ENCODE assay signal across 15 cellular contexts in the genomic region with DNA sequence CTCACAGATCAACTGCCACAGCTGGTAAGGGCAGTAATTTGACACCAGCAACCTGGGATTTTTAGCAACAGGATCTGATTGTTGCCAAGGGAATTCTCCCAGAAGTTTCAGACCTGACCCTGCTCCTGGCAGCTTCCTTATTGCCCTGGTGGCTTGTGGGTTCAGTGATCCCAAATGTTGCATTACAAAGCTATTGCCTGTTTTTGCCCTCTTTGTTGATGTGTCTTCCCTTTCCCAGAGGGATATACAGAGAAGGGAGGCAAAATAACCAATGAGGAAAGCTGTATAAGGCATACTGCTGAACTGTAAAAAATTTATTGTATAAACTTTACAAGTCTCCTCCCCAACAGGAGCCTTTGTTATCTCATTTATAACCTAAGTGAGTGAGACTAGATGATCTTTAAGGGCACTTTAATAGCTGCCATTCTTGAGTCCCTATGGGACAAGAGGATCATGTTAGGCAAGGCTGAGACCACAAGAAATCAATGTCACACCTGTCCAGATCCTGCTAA. TPM values are rescaled to one million over a fixed set of nuclear protein-coding genes. Genes with fewer than 3 reads are reported as not detected.
DNase-seq lines count a peak whose midpoint lies in the region; ATAC-seq, FAIRE-seq and TF ChIP-seq lines count a peak whose summit lies in the region.
"Had no signal": no experiment of that assay in that cellular context is flagged by ENCODE, and none has a peak within 500 bp of the region (broad histone marks: within the 10 kb centered on the region; RNA-seq: fewer than 3 reads in every experiment).

No MANE protein-coding gene starts in this region.

- peak overlapping the region; percentile 87 for H3K27ac Mint-ChIP-seq in activated T-helper 1 cell treated with anti-CD3 and anti-CD28 coated beads, Interleukin-12 subunit alpha, Interleukin-12 subunit beta, Interleukin-2, Interleukin-4 antibody, amounts not matched to agents 30 ng/mL and 10 ng/mL and 1 ng/mL, durations not matched to agents 14 hours and 24 hours and 36 hours

- H2BK5ac ChIP-seq in mesenchymal stem cell (ENCODE audit: low read depth, low read length, poor library complexity, severe bottlenecking) = no peak overlapping the region

- no peaks in the 10 kb centered on the region for H3K79me1 ChIP-seq in mesenchymal stem cell (replicated peaks; ENCODE audit: low read length, poor library complexity, severe bottlenecking)

- H3K9ac ChIP-seq in BLaER1 treated with 17β-estradiol and CSF1 and Interleukin-3, amounts not matched to agents 10 nM and 100 nM = peak overlapping the region in 10 of 11 experiments; percentile 82 to 96 (median 88); a peak in 19 of 22 replicates
- H3K9ac ChIP-seq in mesenchymal stem cell (ENCODE audit: low read length) (no peak overlapping the region), kidney (ENCODE audit: low read length in 2 of 2) (no peak overlapping the region)

- no peak overlapping the region for H2AK5ac ChIP-seq in mesenchymal stem cell (ENCODE audit: low read length, severe bottlenecking)

- H2AFZ ChIP-seq in mesenchymal stem cell (ENCODE audit: low read depth, low read length) = no peak overlapping the region

- H2BK15ac ChIP-seq in mesenchymal stem cell (ENCODE audit: low read depth, poor library complexity, severe bottlenecking) = no peak overlapping the region

- H3K4me3 ChIP-seq in BLaER1 treated with 17β-estradiol and CSF1 and Interleukin-3, amounts not matched to agents 10 nM and 100 nM = peak overlapping the region in 8 of 10 experiments; percentile 56 to 76 (median 62); a peak in 16 of 20 replicates
- peak overlapping the region; percentile 1 for H3K4me3 ChIP-seq in GM12865 (ENCODE audit: low read depth, low read length)
- no peak overlapping the region for H3K4me3 ChIP-seq in mucosa of descending colon
- no peak overlapping the region for H3K4me3 ChIP-seq in mesenchymal stem cell (ENCODE audit: insufficient read depth in 1 of 2, low read depth in 1 of 2, low read length in 2 of 2)
- H3K4me3 ChIP-seq in kidney (ENCODE audit: low read length in 2 of 2) = no peak overlapping the region

- H3K36me3 ChIP-seq in BLaER1 treated with 17β-estradiol and CSF1 and Interleukin-3, amounts not matched to agents 10 nM and 100 nM = peaks cover 0 to 48% (median 38%) of the 10 kb centered on the region in 11 experiments; a peak in 15 of 22 replicates
- H3K36me3 ChIP-seq in mucosa of descending colon (ENCODE audit: low read depth) (no peaks in the 10 kb centered on the region), mesenchymal stem cell (ENCODE audit: control insufficient read depth in 1 of 2, insufficient read depth in 2 of 2, low read depth in 1 of 2, low read length in 2 of 2) (no peaks in the 10 kb centered on the region), kidney (ENCODE audit: control insufficient read depth in 1 of 2, insufficient read depth in 2 of 2, low read length in 2 of 2) (no peaks in the 10 kb centered on the region)
- H3K36me3 ChIP-seq: BE2C had no signal

- peak; percentile 69 for ATAC-seq in mucosa of descending colon

- no peak overlapping the region for H2BK12ac ChIP-seq in mesenchymal stem cell (ENCODE audit: low read length in 2 of 2)

- peaks cover 26% of the 10 kb centered on the region for H3K36me3 Mint-ChIP-seq in activated T-helper 1 cell treated with anti-CD3 and anti-CD28 coated beads, Interleukin-12 subunit alpha, Interleukin-12 subunit beta, Interleukin-2, Interleukin-4 antibody, amounts not matched to agents 30 ng/mL and 10 ng/mL and 1 ng/mL, durations not matched to agents 14 hours and 24 hours and 36 hours (ENCODE audit: low read depth)

- H4K20me1 ChIP-seq in BLaER1 treated with 17β-estradiol and CSF1 and Interleukin-3, amounts not matched to agents 10 nM and 100 nM = peaks cover 0 to 20% (median 0%) of the 10 kb centered on the region in 11 experiments; a peak in 3 of 22 replicates

- DNase-seq in GM12865 (ENCODE audit: low read depth) = no peak
- no peak for DNase-seq in activated T-helper 1 cell treated with anti-CD3 and anti-CD28 coated beads, Interleukin-12 subunit alpha, Interleukin-12 subunit beta, Interleukin-2, Interleukin-4 antibody, amounts not matched to agents 30 ng/mL and 10 ng/mL and 1 ng/mL, durations not matched to agents 14 hours and 24 hours and 36 hours (ENCODE audit: low spot score)
- DNase-seq in mucosa of descending colon = peak in 1 of 3 donors; percentile 28
- no peak for DNase-seq in mesenchymal stem cell
- DNase-seq in NCI-H146 treated with DMSO at 0.1 percent for 48 hours (lab: John Stamatoyannopoulos, UW; ENCODE audit: unreplicated experiment) = no peak
- no peak for DNase-seq in kidney
- DNase-seq in NCI-H345 treated with DMSO at 0.1 percent for 48 hours (lab: John Stamatoyannopoulos, UW; ENCODE audit: unreplicated experiment) = no peak
- DNase-seq: BE2C; glutamatergic neuron; NCI-H526 treated with DMSO at 0.1 percent for 48 hours; posterior cingulate gyrus; SHP77; stimulated activated CD4-positive, alpha-beta T cell treated with anti-CD3 and anti-CD28 coated beads, Interleukin-1b, Interleukin-23, amount 100 ng/mL, for 48 hours had no signal

- no peak overlapping the region for H4K91ac ChIP-seq in mesenchymal stem cell (ENCODE audit: low read length)

- peaks cover 86% of the 10 kb centered on the region for H3K4me1 Mint-ChIP-seq in activated T-helper 1 cell treated with anti-CD3 and anti-CD28 coated beads, Interleukin-12 subunit alpha, Interleukin-12 subunit beta, Interleukin-2, Interleukin-4 antibody, amounts not matched to agents 30 ng/mL and 10 ng/mL and 1 ng/mL, durations not matched to agents 14 hours and 24 hours and 36 hours (ENCODE audit: low read depth)

- H3K9me3 ChIP-seq in BLaER1 treated with 17β-estradiol and CSF1 and Interleukin-3, amounts not matched to agents 10 nM and 100 nM (replicated peaks in 1 of 11) = peaks cover 0 to 37% (median 5%) of the 10 kb centered on the region in 11 experiments; a peak in 10 of 22 replicates
- H3K9me3 ChIP-seq in mucosa of descending colon = no peaks in the 10 kb centered on the region
- H3K9me3 ChIP-seq in mesenchymal stem cell (ENCODE audit: control insufficient read depth, low read length) = no peaks in the 10 kb centered on the region
- H3K9me3 ChIP-seq in kidney (ENCODE audit: control insufficient read depth in 1 of 2, low read length in 2 of 2) = no peaks in the 10 kb centered on the region
- H3K9me3 ChIP-seq: BE2C had no signal

- no peak for FAIRE-seq in kidney (lab: Jason Lieb, UNC)

- intact Hi-C loops in activated T-helper 1 cell treated with anti-CD3 and anti-CD28 coated beads, Interleukin-12 subunit alpha, Interleukin-12 subunit beta, Interleukin-2, Interleukin-4 antibody, amounts not matched to agents 30 ng/mL and 10 ng/mL and 1 ng/mL, durations not matched to agents 14 hours and 24 hours and 36 hours (cut with micrococcal nuclease) = loop anchor here (2.0 kb wide), 1 partner anchor 13 kb away; no protein-coding TSS in a partner anchor
- intact Hi-C loops in mucosa of descending colon (cut with DNase I, micrococcal nuclease) = no loop called here
- intact Hi-C loops in kidney (cut with DNase I) = no loop called here

- no peak overlapping the region for H3K18ac ChIP-seq in mesenchymal stem cell (ENCODE audit: low read depth in 1 of 2, low read length in 2 of 2)

- H3K27me3 ChIP-seq in BLaER1 treated with 17β-estradiol and CSF1 and Interleukin-3, amounts not matched to agents 10 nM and 100 nM = peaks cover 0 to 43% (median 13%) of the 10 kb centered on the region in 11 experiments; a peak in 8 of 22 replicates
- peaks cover 0 to 43% of the 10 kb centered on the region in 2 experiments for H3K27me3 ChIP-seq in mesenchymal stem cell (ENCODE audit: control insufficient read depth in 1 of 2, insufficient read depth in 1 of 2, low read length in 2 of 2)
- H3K27me3 ChIP-seq: BE2C had no signal

- H3K27ac ChIP-seq in BLaER1 treated with 17β-estradiol and CSF1 and Interleukin-3, amounts not matched to agents 10 nM and 100 nM = peak overlapping the region; percentile 93 to 99 (median 98)
- H3K27ac ChIP-seq in mesenchymal stem cell (ENCODE audit: low read length, poor library complexity, severe bottlenecking) = no peak overlapping the region
- no peak overlapping the region for H3K27ac ChIP-seq in kidney (ENCODE audit: low read depth in 2 of 2, low read length in 2 of 2)

- H3K4me2 ChIP-seq in BLaER1 treated with 17β-estradiol and CSF1 and Interleukin-3, amounts not matched to agents 10 nM and 100 nM = peak overlapping the region; percentile 77 to 97 (median 85)
- no peak overlapping the region for H3K4me2 ChIP-seq in mesenchymal stem cell (ENCODE audit: low read length, poor library complexity, severe bottlenecking)

- no peak for TF ChIP-seq CTCF in GM12865 (IDR thresholded peaks at IDR 0.05; ENCODE audit: insufficient read depth, low read depth, low read length, missing control alignments)
- no peak for TF ChIP-seq CTCF in mucosa of descending colon (IDR thresholded peaks at IDR 0.05)
- TF ChIP-seq CTCF in kidney (IDR thresholded peaks at IDR 0.05; ENCODE audit: borderline replicate concordance, extremely low read depth, insufficient read depth) = no peak

- peaks cover 59 to 99% (median 91%) of the 10 kb centered on the region in 10 experiments for H3K4me1 ChIP-seq in BLaER1 treated with 17β-estradiol and CSF1 and Interleukin-3, amounts not matched to agents 10 nM and 100 nM
- H3K4me1 ChIP-seq in mucosa of descending colon (ENCODE audit: low read depth) = no peaks in the 10 kb centered on the region
- H3K4me1 ChIP-seq in mesenchymal stem cell (ENCODE audit: control insufficient read depth, insufficient read depth, low read depth, low read length) = no peaks in the 10 kb centered on the region
- no peaks in the 10 kb centered on the region for H3K4me1 ChIP-seq in kidney (ENCODE audit: control insufficient read depth in 1 of 2, insufficient read depth in 1 of 2, low read depth in 1 of 2, low read length in 2 of 2)
- H3K4me1 ChIP-seq: BE2C had no signal

- peak overlapping the region; percentile 65 for H3K4me3 Mint-ChIP-seq in activated T-helper 1 cell treated with anti-CD3 and anti-CD28 coated beads, Interleukin-12 subunit alpha, Interleukin-12 subunit beta, Interleukin-2, Interleukin-4 antibody, amounts not matched to agents 30 ng/mL and 10 ng/mL and 1 ng/mL, durations not matched to agents 14 hours and 24 hours and 36 hours

- H2BK120ac ChIP-seq in mesenchymal stem cell (ENCODE audit: low read depth, low read length) = no peak overlapping the region

- no peak overlapping the region for H3K4ac ChIP-seq in mesenchymal stem cell (ENCODE audit: low read depth in 1 of 2, low read length in 2 of 2)

- H3K23ac ChIP-seq in mesenchymal stem cell (ENCODE audit: low read length in 2 of 2) = no peak overlapping the region

- no peaks in the 10 kb centered on the region for H3K27me3 Mint-ChIP-seq in activated T-helper 1 cell treated with anti-CD3 and anti-CD28 coated beads, Interleukin-12 subunit alpha, Interleukin-12 subunit beta, Interleukin-2, Interleukin-4 antibody, amounts not matched to agents 30 ng/mL and 10 ng/mL and 1 ng/mL, durations not matched to agents 14 hours and 24 hours and 36 hours (ENCODE audit: insufficient read depth)

- H4K8ac ChIP-seq in mesenchymal stem cell (ENCODE audit: low read length) = no peak overlapping the region

- no peaks in the 10 kb centered on the region for H3K9me3 Mint-ChIP-seq in activated T-helper 1 cell treated with anti-CD3 and anti-CD28 coated beads, Interleukin-12 subunit alpha, Interleukin-12 subunit beta, Interleukin-2, Interleukin-4 antibody, amounts not matched to agents 30 ng/mL and 10 ng/mL and 1 ng/mL, durations not matched to agents 14 hours and 24 hours and 36 hours

- H3K14ac ChIP-seq in mesenchymal stem cell (ENCODE audit: low read length in 2 of 2) = no peak overlapping the region

RNA-seq across cellular contexts. Expression of gene VSIG4, which starts 22.2 kb away (rescaled TPM):
- total RNA-seq in activated T-helper 1 cell treated with anti-CD3 and anti-CD28 coated beads, Interleukin-12 subunit alpha, Interleukin-12 subunit beta, Interleukin-2, Interleukin-4 antibody, amounts not matched to agents 30 ng/mL and 10 ng/mL and 1 ng/mL, durations not matched to agents 14 hours and 24 hours and 36 hours = not detected in 2 replicates
- total RNA-seq in mucosa of descending colon (10 to 100 TPM in 2 of 3 donors, 1 to 10 TPM in 1; 7.3 to 80.5 (median 79.9) TPM), kidney (80.0 TPM)
- polyA plus RNA-seq in mesenchymal stem cell (2013, experiment 1 of 2) = not detected
- polyA plus RNA-seq in mesenchymal stem cell (2013, experiment 2 of 2) = not detected
- polyA plus RNA-seq in kidney (ENCODE audit: insufficient read depth, low read depth, low replicate concordance) = 15.9 TPM
- total RNA-seq: bronchial epithelial cell had no signal

Comparison
In these comparisons a context has a peak if more than half of its experiments do, and no peak if none do; other contexts are left out.
1. H3K27ac ChIP-seq: peak in BLaER1 treated with 17β-estradiol and CSF1 and Interleukin-3, amounts not matched to agents 10 nM and 100 nM (11 of 11); none in mesenchymal stem cell (single experiment) and kidney (0 of 2).
2. H3K4me3 ChIP-seq: peak in BLaER1 treated with 17β-estradiol and CSF1 and Interleukin-3, amounts not matched to agents 10 nM and 100 nM (8 of 10) and GM12865 (single experiment); none in mucosa of descending colon (single experiment), mesenchymal stem cell (0 of 2) and kidney (0 of 2).
3. H3K9ac ChIP-seq: peak in BLaER1 treated with 17β-estradiol and CSF1 and Interleukin-3, amounts not matched to agents 10 nM and 100 nM (10 of 11); none in mesenchymal stem cell (single experiment) and kidney (0 of 2).